ENCODE assay signal across 16 cellular contexts in genomic region chr19:42531313-42531712, GRCh38. TPM values are rescaled to one million over a fixed set of nuclear protein-coding genes. Genes with fewer than 3 reads are reported as not detected.
"Had no signal": no experiment of that assay in that cellular context is flagged by ENCODE, and none has a peak within 500 bp of the region (broad histone marks: within the 10 kb centered on the region; RNA-seq: fewer than 3 reads in every experiment).

No MANE protein-coding gene starts in this region.

- ATAC-seq: effector memory CD8-positive, alpha-beta T cell; left cardiac atrium; lower lobe of right lung; stimulated activated naive B cell treated with anti-CD40 and anti-IgM and Interleukin-4, amounts not matched to agents 10 μg/mL and 1 μg/mL and 100 μg/mL, for 72 hours had no signal

- H3K36me3 ChIP-seq: lower lobe of right lung, right atrium auricular region, SJCRH30, tibial nerve had no signal

- H3K27me3 ChIP-seq: right atrium auricular region, tibial nerve had no signal

- H3K27ac ChIP-seq: lower lobe of right lung, right atrium auricular region, SJCRH30, tibial nerve had no signal

- H3K27ac Mint-ChIP-seq: dendritic cell treated with granulocyte-macrophage colony-stimulating factor and Interleukin-4, amounts not matched to agents 40 ng/mL and 50 ng/mL, for 4 days; stimulated activated naive B cell treated with anti-CD40 and anti-IgM and Interleukin-4, amounts not matched to agents 10 μg/mL and 1 μg/mL and 100 μg/mL, for 72 hours; T-helper 2 cell treated with Interferon-gamma antibody and Interleukin-4, amounts not matched to agents 5 μg/mL and 100 μg/mL, for 36 hours had no signal

- H3K4me3 Mint-ChIP-seq: dendritic cell treated with granulocyte-macrophage colony-stimulating factor and Interleukin-4, amounts not matched to agents 40 ng/mL and 50 ng/mL, for 4 days; effector memory CD8-positive, alpha-beta T cell; stimulated activated naive B cell treated with anti-CD40 and anti-IgM and Interleukin-4, amounts not matched to agents 10 μg/mL and 1 μg/mL and 100 μg/mL, for 72 hours; T-helper 2 cell treated with Interferon-gamma antibody and Interleukin-4, amounts not matched to agents 5 μg/mL and 100 μg/mL, for 36 hours had no signal

- H3K36me3 Mint-ChIP-seq: naive B cell; stimulated activated naive B cell treated with anti-CD40 and anti-IgM and Interleukin-4, amounts not matched to agents 10 μg/mL and 1 μg/mL and 100 μg/mL, for 72 hours had no signal

- H3K4me1 ChIP-seq: SJCRH30 had no signal

- H3K9me3 Mint-ChIP-seq: dendritic cell treated with granulocyte-macrophage colony-stimulating factor and Interleukin-4, amounts not matched to agents 40 ng/mL and 50 ng/mL, for 4 days; effector memory CD8-positive, alpha-beta T cell; naive B cell; stimulated activated naive B cell treated with anti-CD40 and anti-IgM and Interleukin-4, amounts not matched to agents 10 μg/mL and 1 μg/mL and 100 μg/mL, for 72 hours; T-helper 2 cell treated with Interferon-gamma antibody and Interleukin-4, amounts not matched to agents 5 μg/mL and 100 μg/mL, for 36 hours had no signal

- FAIRE-seq: small intestine had no signal

- DNase-seq: activated CD4-positive, alpha-beta T cell treated with anti-CD3 and anti-CD28 coated beads for 1 hour; activated naive CD4-positive, alpha-beta T cell treated with Interleukin-2 at 50 U/mL for 16 hours; cerebellar nuclear complex; effector memory CD8-positive, alpha-beta T cell; erythroblast; hippocampal formation; left cardiac atrium; lower lobe of right lung; naive B cell; SJCRH30; small intestine; stimulated activated naive B cell treated with anti-CD40 and anti-IgM and Interleukin-4, amounts not matched to agents 10 μg/mL and 1 μg/mL and 100 μg/mL, for 72 hours had no signal

- H3K9me3 ChIP-seq: lower lobe of right lung, right atrium auricular region, SJCRH30, tibial nerve had no signal

- H3K27me3 Mint-ChIP-seq: effector memory CD8-positive, alpha-beta T cell; naive B cell; stimulated activated naive B cell treated with anti-CD40 and anti-IgM and Interleukin-4, amounts not matched to agents 10 μg/mL and 1 μg/mL and 100 μg/mL, for 72 hours had no signal

- H3K4me3 ChIP-seq: lower lobe of right lung, right atrium auricular region, SJCRH30, tibial nerve had no signal

RNA-seq across cellular contexts. Expression of gene CEACAM1, which starts 3.0 kb away (rescaled TPM):
- total RNA-seq: SJCRH30 had no signal
